ENCODE assay signal across 11 cellular contexts in the genomic region with DNA sequence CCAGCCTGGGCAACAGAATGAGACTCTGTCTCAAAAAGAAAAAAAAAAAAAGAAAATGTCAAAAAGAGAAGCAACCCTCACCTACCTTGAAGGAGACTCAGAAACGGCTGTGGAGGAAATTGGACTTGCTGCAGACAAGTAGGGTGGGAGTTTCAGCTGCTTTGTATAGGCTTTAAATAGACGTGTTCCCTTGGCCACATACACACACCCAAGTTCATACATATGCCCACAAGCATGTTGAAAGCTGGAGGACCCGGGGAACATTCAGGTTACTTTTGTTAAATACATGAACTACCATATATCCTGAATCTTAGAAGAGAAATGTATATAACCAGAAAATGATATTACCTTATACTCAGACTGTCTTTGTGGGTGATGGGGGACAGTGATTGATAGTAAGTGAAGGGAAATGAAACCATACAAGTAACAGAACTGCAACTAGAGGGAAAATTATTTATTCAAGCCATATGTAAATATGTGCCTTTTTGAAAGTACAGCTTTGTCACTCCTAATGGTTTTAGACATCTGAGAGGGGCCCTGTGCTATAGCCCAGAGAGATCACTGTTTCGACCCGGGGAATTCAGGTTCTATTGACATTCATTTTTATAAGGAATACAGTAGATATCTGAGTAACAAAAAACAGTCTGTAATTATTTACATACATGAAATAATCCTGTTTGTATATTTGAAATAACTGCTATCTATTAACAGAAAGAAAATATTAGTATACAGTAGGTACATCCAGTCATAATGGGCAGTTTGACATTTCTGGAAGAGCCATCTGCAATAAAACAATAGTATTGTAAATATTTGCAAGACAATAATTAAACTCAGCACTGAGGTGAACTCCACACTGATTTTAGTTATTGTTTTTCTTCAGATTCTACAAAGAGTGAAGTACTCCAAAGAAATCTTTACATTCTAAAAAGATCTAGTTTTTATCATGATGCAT. TPM values are rescaled to one million over a fixed set of nuclear protein-coding genes. Genes with fewer than 3 reads are reported as not detected.
DNase-seq lines count a peak whose midpoint lies in the region; ATAC-seq and TF ChIP-seq lines count a peak whose summit lies in the region.
"Had no signal": no experiment of that assay in that cellular context is flagged by ENCODE, and none has a peak within 500 bp of the region (broad histone marks: within the 10 kb centered on the region; RNA-seq: fewer than 3 reads in every experiment).

No MANE protein-coding gene starts in this region.

- H3K27me3 Mint-ChIP-seq in memory B cell, result no peaks in the 10 kb centered on the region

- H3K27ac ChIP-seq in Peyer's patch, result peak overlapping the region in 2 of 4 donors; percentile 8 to 49
- H3K27ac ChIP-seq in substantia nigra (ENCODE audit: low read depth, low read length, poor library complexity, severe bottlenecking), result no peak overlapping the region

- peak overlapping the region; percentile 68 for H3K4me3 Mint-ChIP-seq in memory B cell

- ATAC-seq in GM18858 (IDR thresholded peaks at IDR 0.05; ENCODE audit: unreplicated experiment) (peak; percentile 95), GM21576 (IDR thresholded peaks at IDR 0.05; ENCODE audit: unreplicated experiment) (peak; percentile 72), HG03280 (IDR thresholded peaks at IDR 0.05; ENCODE audit: unreplicated experiment) (peak; percentile 91), memory B cell (ENCODE audit: low read depth) (peak; percentile 88)

- H3K27ac Mint-ChIP-seq in memory B cell, result peak overlapping the region; percentile 90

- H3K9me3 Mint-ChIP-seq in memory B cell, result no peaks in the 10 kb centered on the region

- no peak overlapping the region for H3K4me3 ChIP-seq in Peyer's patch

- H3K4me1 ChIP-seq in Peyer's patch, result no peaks in the 10 kb centered on the region

- TF ChIP-seq CTCF in Peyer's patch (IDR thresholded peaks at IDR 0.05), result no peak

- H3K36me3 Mint-ChIP-seq in memory B cell, result no peaks in the 10 kb centered on the region

- H3K4me1 Mint-ChIP-seq in memory B cell, result peaks cover 30% of the 10 kb centered on the region

- H3K27me3 ChIP-seq in Peyer's patch, result no peaks in the 10 kb centered on the region

- no peaks in the 10 kb centered on the region for H3K9me3 ChIP-seq in Peyer's patch

- H3K36me3 ChIP-seq in Peyer's patch, result no peaks in the 10 kb centered on the region

- DNase-seq in memory B cell (ENCODE audit: low spot score in 2 of 2) (peak; percentile 26 to 29), NCI-H1436 treated with DMSO at 0.1 percent for 48 hours (lab: John Stamatoyannopoulos, UW) (no peak), Peyer's patch (no peak), substantia nigra (lab: John Stamatoyannopoulos, UW) (no peak), cerebellar nuclear complex (lab: John Stamatoyannopoulos, UW) (no peak)
- DNase-seq: activated effector memory CD4-positive, alpha-beta T cell treated with Interleukin-2 at 50 U/mL for 16 hours; NCI-H524 treated with DMSO at 0.1 percent for 48 hours; T1000 had no signal

- no peak for TF ChIP-seq POLR2A in Peyer's patch (IDR thresholded peaks at IDR 0.05)

RNA-seq across cellular contexts. Expression of gene TGIF1, which starts 48.0 kb away (rescaled TPM):
- 10 to 100 TPM; 21.0 to 49.5 (median 35.3) TPM for total RNA-seq in Peyer's patch

Comparison
In these comparisons a context has a peak if more than half of its experiments do, and no peak if none do; other contexts are left out.
1. DNase-seq: peak in memory B cell (2 of 2); none in NCI-H1436 treated with DMSO at 0.1 percent for 48 hours (single experiment), Peyer's patch (0 of 3), substantia nigra (0 of 49) and cerebellar nuclear complex (0 of 2).
2. Peak in every context shown above with its lines, with median percentiles within 50 percentile points of each other: ATAC-seq.